8 cellular contexts compared by ENCODE assay signal in the genomic region with DNA sequence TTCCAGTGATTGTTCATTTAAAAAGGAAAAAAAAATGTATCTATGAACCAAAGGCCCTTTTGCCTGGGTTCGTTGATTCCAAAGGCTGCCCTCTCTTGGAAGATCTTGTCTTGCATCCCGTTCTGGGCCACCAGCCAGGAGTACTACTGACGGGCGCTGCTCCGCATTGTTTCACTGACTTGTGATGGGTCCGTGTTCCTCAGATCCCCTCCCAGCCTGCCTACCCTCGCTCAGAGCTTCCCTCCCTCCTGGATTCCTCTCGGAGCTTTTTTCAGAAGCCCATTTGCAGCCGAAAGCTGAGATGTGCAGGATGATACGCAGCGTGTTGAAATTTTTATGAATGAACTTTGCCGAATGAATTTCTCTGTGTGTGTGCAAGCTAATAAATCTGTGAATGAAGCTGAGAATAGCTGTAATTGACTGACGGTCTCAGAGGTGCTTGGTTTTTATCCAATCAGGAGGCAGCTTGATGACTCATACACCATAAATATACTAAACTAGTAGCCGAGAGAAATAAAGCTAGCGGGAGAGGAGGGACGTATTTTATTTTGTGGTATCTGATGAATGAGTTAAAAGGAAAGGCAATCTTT. TPM values are rescaled to one million over a fixed set of nuclear protein-coding genes. Genes with fewer than 3 reads are reported as not detected.
DNase-seq lines count a peak whose midpoint lies in the region; ATAC-seq lines count a peak whose summit lies in the region.

A gene with protein sequence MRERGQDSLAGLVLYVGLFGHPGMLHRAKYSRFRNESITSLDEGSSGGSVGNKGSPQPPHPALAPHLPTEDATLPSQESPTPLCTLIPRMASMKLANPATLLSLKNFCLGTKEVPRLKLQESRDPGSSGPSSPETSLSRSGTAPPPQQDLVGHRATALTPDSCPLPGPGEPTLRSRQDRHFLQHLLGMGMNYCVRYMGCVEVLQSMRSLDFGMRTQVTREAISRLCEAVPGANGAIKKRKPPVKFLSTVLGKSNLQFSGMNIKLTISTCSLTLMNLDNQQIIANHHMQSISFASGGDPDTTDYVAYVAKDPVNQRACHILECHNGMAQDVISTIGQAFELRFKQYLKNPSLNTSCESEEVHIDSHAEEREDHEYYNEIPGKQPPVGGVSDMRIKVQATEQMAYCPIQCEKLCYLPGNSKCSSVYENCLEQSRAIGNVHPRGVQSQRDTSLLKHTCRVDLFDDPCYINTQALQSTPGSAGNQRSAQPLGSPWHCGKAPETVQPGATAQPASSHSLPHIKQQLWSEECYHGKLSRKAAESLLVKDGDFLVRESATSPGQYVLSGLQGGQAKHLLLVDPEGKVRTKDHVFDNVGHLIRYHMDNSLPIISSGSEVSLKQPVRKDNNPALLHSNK (minus strand): TSS at position 396 of the 590 bp plus-strand sequence. CDS start 904 bp downstream, outside the sequence.

- intact Hi-C loops in Right ventricle myocardium inferior (cut with DNase I), result loop anchor here (2.0 kb wide), 1 partner anchor 85 kb away; a partner anchor contains a TSS

- peak within 1 kb of the TSS; percentile 89 for H3K4me3 ChIP-seq in GM23248
- peak within 1 kb of the TSS; percentile 72 for H3K4me3 ChIP-seq in neuron (ENCODE audit: low read length)

- H3K9me3 ChIP-seq in GM23248 (ENCODE audit: low read depth), result no peaks in the 10 kb centered on the region
- H3K9me3 ChIP-seq in neuron (ENCODE audit: low read length), result no peaks in the 10 kb centered on the region

- peak; percentile 77 for ATAC-seq in Right ventricle myocardium inferior

- H4K20me1 ChIP-seq in GM23248 (ENCODE audit: insufficient read depth), result no peaks in the 10 kb centered on the region

- H3K79me2 ChIP-seq in GM23248 (ENCODE audit: insufficient read depth), result no peaks in the 10 kb centered on the region

- peak within 1 kb of the TSS; percentile 91 for H2AFZ ChIP-seq in GM23248
- peak within 1 kb of the TSS; percentile 79 for H2AFZ ChIP-seq in neuron (ENCODE audit: low read depth, low read length)

- no peaks in the 10 kb centered on the region for H3K9me2 ChIP-seq in GM23248 (ENCODE audit: insufficient read depth)

- peaks cover 14% of the 10 kb centered on the region for H3F3A ChIP-seq in GM23248 (ENCODE audit: insufficient read depth)

- 0 to 1% methylated on average over 16 of the region's 16 CpGs for WGBS in GM23248 (ENCODE audit: low coverage in 1 of 2, low lambda C conversion rate in 2 of 2, missing lambda C conversion rate in 2 of 2), 2 experiments

- in situ Hi-C loops in Caki2 (cut with HindIII; ENCODE audit: low pct_unique_long_range_greater_than_20kb, low sequenced_read_pairs), result no loop called here
- in situ Hi-C loops in GM23248 (cut with MboI), result loop anchor here (10.0 kb wide), 1 partner anchor 99 kb away; no protein-coding TSS in a partner anchor

- H3K4me1 ChIP-seq in GM23248 (ENCODE audit: insufficient read depth), result peaks cover 11% of the 10 kb centered on the region; the same call in 1 of the 2 replicates
- H3K4me1 ChIP-seq in neuron (ENCODE audit: insufficient read depth, low read length), result peaks cover 7% of the 10 kb centered on the region

- peak within 1 kb of the TSS; percentile 67 for H3K9ac ChIP-seq in GM23248

- H3K4me2 ChIP-seq in GM23248 (ENCODE audit: unreplicated experiment), result peak within 1 kb of the TSS; percentile 99

- H3K27me3 ChIP-seq in GM23248 (replicated peaks; ENCODE audit: insufficient read depth), result no peaks in the 10 kb centered on the region
- peaks cover 25% of the 10 kb centered on the region for H3K27me3 ChIP-seq in neuron (ENCODE audit: insufficient read depth, low read length)

- peak within 1 kb of the TSS; percentile 42 for H3K27ac ChIP-seq in GM23248

- DNase-seq in Caki2 (ENCODE audit: low read depth) (peak; percentile 75), GM23248 (peak; percentile 92), NCI-H2227 (lab: John Stamatoyannopoulos, UW; ENCODE audit: unreplicated experiment) (peak; percentile 64), amniotic epithelial cell (ENCODE audit: low read depth) (peak; percentile 83), Right ventricle myocardium inferior (ENCODE audit: missing footprints) (peak; percentile 77)
- no peak for DNase-seq in NK-92 treated with Interleukin-12 subunit alpha and Interleukin-12 subunit beta, amount 100 ng/mL, for 24 hours (lab: John Stamatoyannopoulos, UW)
- DNase-seq in stimulated activated CD4-positive, alpha-beta T cell treated with anti-CD3 and anti-CD28 coated beads, Interleukin-12 subunit alpha, Interleukin-12 subunit beta, amount 100 ng/mL, for 4 hours, result no peak

- no peaks in the 10 kb centered on the region for H3K36me3 ChIP-seq in GM23248 (ENCODE audit: low read depth)
- no peaks in the 10 kb centered on the region for H3K36me3 ChIP-seq in neuron (ENCODE audit: insufficient read depth, low read length)

RNA-seq across cellular contexts. Expression of the gene that starts here (rescaled TPM):
- 0.41 TPM in 1 of 2 replicates, not detected in the other for total RNA-seq in Caki2 (2014; rRNA removed; shearing (Covaris generic); ENCODE audit: low replicate concordance)
- total RNA-seq in GM23248 (2014; rRNA removed; shearing (Covaris generic)), result 0.43 and 0.76 TPM in 2 replicates
- 0.45 and 0.99 TPM in 2 replicates for polyA plus RNA-seq in GM23248 (2016; fragmentation: Nextera tagmentation; extraction: Ambion mirVana)
- total RNA-seq in Right ventricle myocardium inferior, result 1.5 TPM

Comparison
In these comparisons a context has a peak if more than half of its experiments do, and no peak if none do; other contexts are left out.
1. Peak in DNase-seq in Caki2; RNA of the gene not detected or under 1 TPM.
2. Peak in DNase-seq, H3K4me3 ChIP-seq, H3K27ac ChIP-seq, H3K9ac ChIP-seq and H3K4me2 ChIP-seq in GM23248; RNA of the gene not detected or under 1 TPM.
3. DNase-seq: peak in NCI-H2227 (single experiment), amniotic epithelial cell (single experiment) and Right ventricle myocardium inferior (single experiment); none in NK-92 treated with Interleukin-12 subunit alpha and Interleukin-12 subunit beta, amount 100 ng/mL, for 24 hours (single experiment) and stimulated activated CD4-positive, alpha-beta T cell treated with anti-CD3 and anti-CD28 coated beads, Interleukin-12 subunit alpha, Interleukin-12 subunit beta, amount 100 ng/mL, for 4 hours (single experiment).